ENCODE assay signal across 8 cellular contexts in genomic region chr11:118927554-118928107, GRCh38. TPM values are rescaled to one million over a fixed set of nuclear protein-coding genes. Genes with fewer than 3 reads are reported as not detected.
A peak's percentile ranks its signal among the peaks of the same experiment; 100 is the strongest.
DNase-seq lines count a peak whose midpoint lies in the region; ATAC-seq and TF ChIP-seq lines count a peak whose summit lies in the region.

No MANE protein-coding gene starts in this region.

- peaks cover 45% of the 10 kb centered on the region for H3K4me1 ChIP-seq in GM23338 (ENCODE audit: insufficient read depth)
- H3K4me1 ChIP-seq in skeletal muscle satellite cell (ENCODE audit: control insufficient read depth, insufficient read depth, low read length), result peaks cover 33% of the 10 kb centered on the region

- H3K79me2 ChIP-seq in GM23338 (replicated peaks; ENCODE audit: insufficient read depth), result peaks cover 28% of the 10 kb centered on the region

- peak overlapping the region; percentile 96 for H2AFZ ChIP-seq in GM23338

- H3K9me3 Mint-ChIP-seq in GM23338, result no peaks in the 10 kb centered on the region

- H3K36me3 Mint-ChIP-seq in GM23338 (ENCODE audit: low read depth) (peaks cover 8% of the 10 kb centered on the region), T-helper 17 cell (ENCODE audit: low read depth) (peaks cover 8% of the 10 kb centered on the region)

- H3K4me3 Mint-ChIP-seq in GM23338 (peak overlapping the region; percentile 94), T-helper 17 cell (peak overlapping the region; percentile 79)

- H4K20me1 ChIP-seq in GM23338 (replicated peaks; ENCODE audit: insufficient read depth), result peaks cover 16% of the 10 kb centered on the region

- H3K27me3 ChIP-seq in GM23338 (ENCODE audit: insufficient read depth), result peaks cover 13% of the 10 kb centered on the region
- H3K27me3 ChIP-seq in skeletal muscle satellite cell (ENCODE audit: control insufficient read depth, insufficient read depth, low read length), result peaks cover 11% of the 10 kb centered on the region

- DNase-seq in GM23338 (ENCODE audit: low spot score) (no peak), T-helper 17 cell (no peak), fibroblast of the aortic adventitia (ENCODE audit: low read depth) (no peak), iPS-NIHi11 (ENCODE audit: low spot score) (no peak), SHP77 (lab: John Stamatoyannopoulos, UW) (no peak)
- DNase-seq in activated CD8-positive, alpha-beta memory T cell treated with anti-CD3 and anti-CD28 coated beads, Interleukin-2, amount 50 U/mL, for 48 hours, result no peak

- H3K9me3 ChIP-seq in T-helper 17 cell (ENCODE audit: control insufficient read depth, low read length, poor library complexity, severe bottlenecking) (no peaks in the 10 kb centered on the region), skeletal muscle satellite cell (replicated peaks; ENCODE audit: low read length) (no peaks in the 10 kb centered on the region)

- peak overlapping the region; percentile 6 for H3K9ac ChIP-seq in skeletal muscle satellite cell (ENCODE audit: low read depth, low read length)

- peak overlapping the region; percentile 97 for H3K4me2 ChIP-seq in GM23338
- peak overlapping the region; percentile 99 for H3K4me2 ChIP-seq in skeletal muscle satellite cell (ENCODE audit: low read length)

- H3K27ac Mint-ChIP-seq in GM23338 (peak overlapping the region; percentile 97; the same call in 1 of the 2 replicates), T-helper 17 cell (peak overlapping the region; percentile 92)

- H3K4me3 ChIP-seq in GM23338, result peak overlapping the region; percentile 99
- peak overlapping the region; percentile 53 for H3K4me3 ChIP-seq in fibroblast of the aortic adventitia (ENCODE audit: low read depth, low read length)
- H3K4me3 ChIP-seq in skeletal muscle satellite cell (ENCODE audit: low read length), result peak overlapping the region; percentile 91

- peaks cover 26% of the 10 kb centered on the region for H3K27me3 Mint-ChIP-seq in GM23338 (ENCODE audit: insufficient read depth, low read depth, poor library complexity)
- H3K27me3 Mint-ChIP-seq in T-helper 17 cell, result no peaks in the 10 kb centered on the region

- no peaks in the 10 kb centered on the region for H3K9me2 ChIP-seq in GM23338 (ENCODE audit: insufficient read depth)

- H3F3A ChIP-seq in GM23338 (replicated peaks; ENCODE audit: low read depth), result peaks cover 3% of the 10 kb centered on the region; the same call in 1 of the 2 replicates

- H3K36me3 ChIP-seq in GM23338 (ENCODE audit: insufficient read depth) (no peaks in the 10 kb centered on the region), skeletal muscle satellite cell (ENCODE audit: insufficient read depth, low read length) (no peaks in the 10 kb centered on the region)

- ATAC-seq in GM23338 (no peak), T-helper 17 cell (no peak), HG03565 (IDR thresholded peaks at IDR 0.05; ENCODE audit: unreplicated experiment) (no peak)

- no peak overlapping the region for H3K27ac ChIP-seq in GM23338 (ENCODE audit: low read depth)

- TF ChIP-seq CTCF in GM23338 (conservative IDR thresholded peaks at IDR 0.05; ENCODE audit: low read depth in 2 of 2), result no peak
- no peak for TF ChIP-seq CTCF in fibroblast of the aortic adventitia (IDR thresholded peaks at IDR 0.05; ENCODE audit: insufficient read depth, low read length)

- H3K4me1 Mint-ChIP-seq in GM23338 (peaks cover 53% of the 10 kb centered on the region), T-helper 17 cell (peaks cover 49% of the 10 kb centered on the region)

TF ChIP-seq in GM23338, 12 proteins besides CTCF, POLR2A, EP300 and RAD21:
- TF ChIP-seq EZH2phosphoT487 (IDR thresholded peaks at IDR 0.05; ENCODE audit: unreplicated experiment) (no peak), STAT1 (IDR thresholded peaks at IDR 0.05; ENCODE audit: unreplicated experiment) (no peak), CREB1 (CRISPR knock-in tag; IDR thresholded peaks at IDR 0.05; ENCODE audit: low read depth) (no peak)
TF ChIP-seq in GM23338: peak in this region for 0.

RNA-seq across cellular contexts. Expression of gene BCL9L, which starts 1.9 kb away (rescaled TPM):
- total RNA-seq in GM23338 (2014; rRNA removed; shearing (Covaris generic)), result 24.1 and 35.1 TPM in 2 replicates
- 15.9 and 23.6 TPM in 2 replicates for polyA plus RNA-seq in GM23338 (2016; fragmentation: Nextera tagmentation; extraction: Ambion mirVana)
- 100 to 1,000 TPM; 186 to 204 TPM for total RNA-seq in T-helper 17 cell
- 17.7 and 19.5 TPM in 2 replicates for total RNA-seq in fibroblast of the aortic adventitia (ENCODE audit: low replicate concordance)
- total RNA-seq in skeletal muscle satellite cell (2012; rRNA removed), result 22.3 and 25.1 TPM in 2 replicates

RNA-seq across cellular contexts. Expression of gene UPK2, which starts 28.5 kb away (rescaled TPM):
- not detected in 2 replicates for total RNA-seq in GM23338 (2014; rRNA removed; shearing (Covaris generic))
- 0.74 and 1.4 TPM in 2 replicates for polyA plus RNA-seq in GM23338 (2016; fragmentation: Nextera tagmentation; extraction: Ambion mirVana)
- not detected for total RNA-seq in T-helper 17 cell
- not detected in 2 replicates for total RNA-seq in fibroblast of the aortic adventitia (ENCODE audit: low replicate concordance)
- not detected in 2 replicates for total RNA-seq in skeletal muscle satellite cell (2012; rRNA removed)

RNA-seq across cellular contexts. Expression of gene FOXR1, which starts 43.9 kb away (rescaled TPM):
- not detected in 2 replicates for total RNA-seq in GM23338 (2014; rRNA removed; shearing (Covaris generic))
- polyA plus RNA-seq in GM23338 (2016; fragmentation: Nextera tagmentation; extraction: Ambion mirVana), result not detected in 2 replicates
- total RNA-seq in T-helper 17 cell (not detected), fibroblast of the aortic adventitia (ENCODE audit: low replicate concordance) (not detected in 2 replicates)
- not detected in 2 replicates for total RNA-seq in skeletal muscle satellite cell (2012; rRNA removed)

RNA-seq across cellular contexts. Expression of gene CXCR5, which starts 43.9 kb away (rescaled TPM):
- total RNA-seq in GM23338 (2014; rRNA removed; shearing (Covaris generic)), result not detected in 2 replicates
- 0.18 and 0.96 TPM in 2 replicates for polyA plus RNA-seq in GM23338 (2016; fragmentation: Nextera tagmentation; extraction: Ambion mirVana)
- total RNA-seq in T-helper 17 cell (10 to 100 TPM; 11.1 to 15.0 TPM), fibroblast of the aortic adventitia (ENCODE audit: low replicate concordance) (not detected in 2 replicates)
- total RNA-seq in skeletal muscle satellite cell (2012; rRNA removed), result not detected in 2 replicates
